In the genomic region with DNA sequence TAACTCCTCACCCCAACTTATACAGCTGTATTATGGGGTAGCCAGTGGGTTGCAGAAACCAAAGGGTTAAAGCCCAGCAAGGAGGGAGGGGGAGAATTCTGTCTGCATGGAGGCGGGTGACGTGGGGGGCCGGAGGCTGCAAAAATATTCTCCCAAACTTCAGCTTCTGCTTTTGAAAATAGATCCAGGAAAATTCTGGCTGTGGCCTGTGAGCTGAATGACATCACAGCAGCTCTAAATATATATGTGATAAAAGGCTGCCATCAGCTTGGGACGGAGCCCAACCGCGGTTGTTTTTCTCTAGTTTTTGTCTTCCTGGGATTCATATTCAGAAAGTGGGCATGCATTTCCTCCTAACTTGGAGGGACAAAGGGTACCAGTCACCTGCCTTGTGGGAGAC, we compare ENCODE assay signal across 18 cellular contexts. TPM values are rescaled to one million over a fixed set of nuclear protein-coding genes. Genes with fewer than 3 reads are reported as not detected.
"Had no signal": no experiment of that assay in that cellular context is flagged by ENCODE, and none has a peak within 500 bp of the region (broad histone marks: within the 10 kb centered on the region; RNA-seq: fewer than 3 reads in every experiment).

No MANE protein-coding gene starts in this region.

- DNase-seq: activated B cell treated with CpG ODN at 0.5 μM for 24 hours; activated CD4-positive, alpha-beta T cell treated with anti-CD3 and anti-CD28 coated beads for 48 hours; activated CD8-positive, alpha-beta memory T cell treated with anti-CD3 and anti-CD28 coated beads, Interleukin-2, amount 50 U/mL, for 48 hours; activated naive CD4-positive, alpha-beta T cell; colonic mucosa; effector CD8-positive, alpha-beta T cell; foreskin keratinocyte; immature natural killer cell; left colon; natural killer cell; psoas muscle; SJCRH30; spleen; uterus had no signal

- H3K27ac Mint-ChIP-seq: activated B cell treated with CpG ODN at 0.5 μM for 24 hours; activated T-helper 1 cell treated with anti-CD3 and anti-CD28 coated beads, Interleukin-12 subunit alpha, Interleukin-12 subunit beta, Interleukin-2, Interleukin-4 antibody, amounts not matched to agents 30 ng/mL and 10 ng/mL and 1 ng/mL, durations not matched to agents 14 hours and 24 hours and 36 hours had no signal

- H3K9me3 Mint-ChIP-seq: activated B cell treated with CpG ODN at 0.5 μM for 24 hours; activated T-helper 1 cell treated with anti-CD3 and anti-CD28 coated beads, Interleukin-12 subunit alpha, Interleukin-12 subunit beta, Interleukin-2, Interleukin-4 antibody, amounts not matched to agents 30 ng/mL and 10 ng/mL and 1 ng/mL, durations not matched to agents 14 hours and 24 hours and 36 hours; immature natural killer cell; natural killer cell had no signal

- H3K4me3 ChIP-seq: colonic mucosa, psoas muscle, SJCRH30, spleen, tibial nerve, uterus had no signal

- H3K4me1 Mint-ChIP-seq: activated B cell treated with CpG ODN at 0.5 μM for 24 hours had no signal

- H3K9me3 ChIP-seq: colonic mucosa, psoas muscle, SJCRH30, spleen, tibial nerve, uterus had no signal

- H3K4me1 ChIP-seq: colonic mucosa, foreskin keratinocyte, SJCRH30, spleen, tibial nerve, uterus had no signal

- H3K27me3 ChIP-seq: colonic mucosa, foreskin keratinocyte, SJCRH30, spleen, tibial nerve, uterus had no signal

- H3K27ac ChIP-seq: colonic mucosa, foreskin keratinocyte, psoas muscle, SJCRH30, spleen, tibial nerve, uterus had no signal

- ATAC-seq: foreskin keratinocyte, left colon, natural killer cell, psoas muscle, sciatic nerve had no signal

- H3K4me3 Mint-ChIP-seq: activated B cell treated with CpG ODN at 0.5 μM for 24 hours; activated T-helper 1 cell treated with anti-CD3 and anti-CD28 coated beads, Interleukin-12 subunit alpha, Interleukin-12 subunit beta, Interleukin-2, Interleukin-4 antibody, amounts not matched to agents 30 ng/mL and 10 ng/mL and 1 ng/mL, durations not matched to agents 14 hours and 24 hours and 36 hours; immature natural killer cell; natural killer cell had no signal

- H3K27me3 Mint-ChIP-seq: activated B cell treated with CpG ODN at 0.5 μM for 24 hours had no signal

- H3K36me3 ChIP-seq: colonic mucosa, SJCRH30, uterus had no signal

- H3K36me3 Mint-ChIP-seq: natural killer cell had no signal

RNA-seq across cellular contexts. Expression of a gene that starts 30.2 kb away (rescaled TPM):
- total RNA-seq: lung microvascular endothelial cell had no signal
